Comparison of ENCODE assay signal across 1 cellular context in the genomic region with DNA sequence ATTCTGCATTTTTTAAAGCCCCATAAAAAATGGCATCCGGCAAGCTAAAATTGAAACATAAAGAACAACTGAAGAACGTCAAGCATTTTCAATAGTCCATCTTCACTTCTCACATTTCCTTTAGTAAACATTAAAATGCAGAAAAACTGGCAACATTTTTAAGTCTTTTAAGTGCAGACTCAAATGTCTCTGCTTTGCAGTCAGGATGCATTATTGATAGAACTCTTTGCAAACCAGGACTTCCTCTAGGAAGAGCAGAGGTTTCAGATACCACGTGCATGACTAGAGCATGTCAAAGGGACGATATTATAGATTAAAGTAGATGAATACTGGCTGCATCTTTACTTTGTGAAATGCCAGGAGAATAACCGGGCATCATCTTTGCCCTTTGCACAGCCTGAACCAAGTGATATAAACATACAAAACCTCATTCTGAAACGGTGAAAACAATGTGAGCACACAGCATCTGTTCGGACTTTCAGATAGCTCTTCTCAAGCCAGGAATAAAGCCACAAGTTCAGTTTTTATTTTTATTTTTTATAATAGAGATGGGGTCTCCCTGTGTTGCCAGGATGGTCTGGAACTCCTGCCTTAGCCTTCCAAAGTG.
TF ChIP-seq lines count a peak whose summit lies in the region.

No MANE protein-coding gene starts in this region.

TF ChIP-seq in IMR-90, 13 proteins besides CTCF, POLR2A, EP300 and RAD21:
- TF ChIP-seq BHLHE40 (IDR thresholded peaks at IDR 0.05; ENCODE audit: low read depth, low read length) (no peak), MAZ (IDR thresholded peaks at IDR 0.05; ENCODE audit: borderline replicate concordance, low read depth, low read length) (no peak), MXI1 (IDR thresholded peaks at IDR 0.05; ENCODE audit: borderline replicate concordance, low read depth, low read length) (no peak), CEBPB (IDR thresholded peaks at IDR 0.05; ENCODE audit: low read depth, low read length) (no peak), MAFK (IDR thresholded peaks at IDR 0.05; ENCODE audit: low read depth, low read length) (no peak), RFX5 (IDR thresholded peaks at IDR 0.05; ENCODE audit: low read depth, low read length) (no peak), SMC3 (IDR thresholded peaks at IDR 0.05; ENCODE audit: low read depth, low read length) (no peak), NFE2L2 (IDR thresholded peaks at IDR 0.05; ENCODE audit: low read depth, low read length) (no peak), RCOR1 (IDR thresholded peaks at IDR 0.05; ENCODE audit: insufficient replicate concordance, low read length) (no peak), FOS (IDR thresholded peaks at IDR 0.05; ENCODE audit: low read depth, low read length) (no peak), CHD1 (IDR thresholded peaks at IDR 0.05; ENCODE audit: low read depth, low read length) (no peak)
- TF ChIP-seq, protein P1, sequence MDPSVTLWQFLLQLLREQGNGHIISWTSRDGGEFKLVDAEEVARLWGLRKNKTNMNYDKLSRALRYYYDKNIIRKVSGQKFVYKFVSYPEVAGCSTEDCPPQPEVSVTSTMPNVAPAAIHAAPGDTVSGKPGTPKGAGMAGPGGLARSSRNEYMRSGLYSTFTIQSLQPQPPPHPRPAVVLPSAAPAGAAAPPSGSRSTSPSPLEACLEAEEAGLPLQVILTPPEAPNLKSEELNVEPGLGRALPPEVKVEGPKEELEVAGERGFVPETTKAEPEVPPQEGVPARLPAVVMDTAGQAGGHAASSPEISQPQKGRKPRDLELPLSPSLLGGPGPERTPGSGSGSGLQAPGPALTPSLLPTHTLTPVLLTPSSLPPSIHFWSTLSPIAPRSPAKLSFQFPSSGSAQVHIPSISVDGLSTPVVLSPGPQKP (IDR thresholded peaks at IDR 0.05; ENCODE audit: borderline replicate concordance, low read depth, low read length), result no peak
- TF ChIP-seq, protein P2, sequence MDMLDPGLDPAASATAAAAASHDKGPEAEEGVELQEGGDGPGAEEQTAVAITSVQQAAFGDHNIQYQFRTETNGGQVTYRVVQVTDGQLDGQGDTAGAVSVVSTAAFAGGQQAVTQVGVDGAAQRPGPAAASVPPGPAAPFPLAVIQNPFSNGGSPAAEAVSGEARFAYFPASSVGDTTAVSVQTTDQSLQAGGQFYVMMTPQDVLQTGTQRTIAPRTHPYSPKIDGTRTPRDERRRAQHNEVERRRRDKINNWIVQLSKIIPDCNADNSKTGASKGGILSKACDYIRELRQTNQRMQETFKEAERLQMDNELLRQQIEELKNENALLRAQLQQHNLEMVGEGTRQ (IDR thresholded peaks at IDR 0.05; ENCODE audit: low read depth, low read length), result no peak
